8 cellular contexts compared by ENCODE assay signal in the genomic region with DNA sequence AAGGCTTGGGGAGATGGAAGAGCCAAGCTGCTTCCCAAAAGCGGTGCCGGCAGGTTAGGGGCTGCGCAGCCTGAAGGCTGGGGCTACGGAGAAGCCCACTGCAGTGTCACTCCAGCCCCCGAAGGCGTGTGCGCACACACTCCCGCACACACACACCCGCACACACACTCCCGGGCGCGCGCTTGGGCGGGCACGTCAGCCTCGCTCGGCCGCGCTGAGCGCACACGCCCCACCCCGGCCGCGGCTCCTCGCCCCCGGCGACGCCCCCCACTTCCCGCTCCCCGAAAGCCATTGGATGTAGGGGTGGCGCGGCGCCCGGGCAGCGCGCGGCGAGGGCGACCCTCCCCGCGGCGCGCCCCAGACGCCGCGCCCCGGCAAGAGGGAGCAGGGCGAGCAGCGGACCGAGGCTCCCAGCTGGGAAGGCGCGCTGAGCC. TPM values are rescaled to one million over a fixed set of nuclear protein-coding genes. Genes with fewer than 3 reads are reported as not detected.
DNase-seq lines count a peak whose midpoint lies in the region; ATAC-seq and TF ChIP-seq lines count a peak whose summit lies in the region.

A gene with protein sequence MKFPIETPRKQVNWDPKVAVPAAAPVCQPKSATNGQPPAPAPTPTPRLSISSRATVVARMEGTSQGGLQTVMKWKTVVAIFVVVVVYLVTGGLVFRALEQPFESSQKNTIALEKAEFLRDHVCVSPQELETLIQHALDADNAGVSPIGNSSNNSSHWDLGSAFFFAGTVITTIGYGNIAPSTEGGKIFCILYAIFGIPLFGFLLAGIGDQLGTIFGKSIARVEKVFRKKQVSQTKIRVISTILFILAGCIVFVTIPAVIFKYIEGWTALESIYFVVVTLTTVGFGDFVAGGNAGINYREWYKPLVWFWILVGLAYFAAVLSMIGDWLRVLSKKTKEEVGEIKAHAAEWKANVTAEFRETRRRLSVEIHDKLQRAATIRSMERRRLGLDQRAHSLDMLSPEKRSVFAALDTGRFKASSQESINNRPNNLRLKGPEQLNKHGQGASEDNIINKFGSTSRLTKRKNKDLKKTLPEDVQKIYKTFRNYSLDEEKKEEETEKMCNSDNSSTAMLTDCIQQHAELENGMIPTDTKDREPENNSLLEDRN (minus strand): TSS at position 184 of the 434 bp plus-strand sequence. CDS start 471 bp downstream, outside the sequence.

- DNase-seq in NCI-H345 (lab: John Stamatoyannopoulos, UW) (peak; percentile 47), NCI-H345 treated with DMSO at 0.1 percent for 48 hours (lab: John Stamatoyannopoulos, UW; ENCODE audit: unreplicated experiment) (no peak), HFF-Myc (ENCODE audit: extremely low read depth, low read depth) (no peak), SK-N-MC (ENCODE audit: low read depth, low spot score) (no peak), hepatocyte (ENCODE audit: low spot score) (no peak), thoracic aorta (ENCODE audit: low spot score) (no peak), MV-4-11 (lab: John Stamatoyannopoulos, UW) (no peak), AG08396 (ENCODE audit: low spot score) (no peak)

- peaks cover 93% of the 10 kb centered on the region for H3K27me3 ChIP-seq in hepatocyte
- H3K27me3 ChIP-seq in thoracic aorta (replicated peaks; ENCODE audit: insufficient read depth) = peaks cover 10% of the 10 kb centered on the region

- H4K20me1 ChIP-seq in hepatocyte (ENCODE audit: insufficient read depth, poor library complexity, severe bottlenecking) = no peaks in the 10 kb centered on the region

- no peak for TF ChIP-seq CTCF in HFF-Myc (IDR thresholded peaks at IDR 0.05; ENCODE audit: low read depth, low read length, missing control alignments)
- TF ChIP-seq CTCF in hepatocyte (IDR thresholded peaks at IDR 0.05; ENCODE audit: poor library complexity) = no peak
- TF ChIP-seq CTCF in thoracic aorta (IDR thresholded peaks at IDR 0.05) = no peak

- H3K36me3 ChIP-seq in SK-N-MC (ENCODE audit: insufficient read depth, low read length) = no peaks in the 10 kb centered on the region
- no peaks in the 10 kb centered on the region for H3K36me3 ChIP-seq in hepatocyte (replicated peaks; ENCODE audit: insufficient read depth, low read depth)
- H3K36me3 ChIP-seq in thoracic aorta = no peaks in the 10 kb centered on the region

- H3K9me3 ChIP-seq in SK-N-MC (ENCODE audit: low read depth, low read length) = no peaks in the 10 kb centered on the region
- no peaks in the 10 kb centered on the region for H3K9me3 ChIP-seq in hepatocyte (ENCODE audit: low read depth)
- no peaks in the 10 kb centered on the region for H3K9me3 ChIP-seq in thoracic aorta

- WGBS in hepatocyte (ENCODE audit: low lambda C conversion rate, missing lambda C conversion rate) = 0% methylated on average over 9 of the region's 52 CpGs

- no peaks in the 10 kb centered on the region for H3K9me2 ChIP-seq in hepatocyte (replicated peaks; ENCODE audit: insufficient read depth)

- peak within 1 kb of the TSS; percentile 93 for H3K4me2 ChIP-seq in hepatocyte

- H3K27ac ChIP-seq in SK-N-MC (no peak within 1 kb of the TSS), hepatocyte (no peak within 1 kb of the TSS), thoracic aorta (no peak within 1 kb of the TSS)

- no peaks in the 10 kb centered on the region for H3K79me2 ChIP-seq in hepatocyte

- peak within 1 kb of the TSS; percentile 45 for H2AFZ ChIP-seq in hepatocyte

- no peak within 1 kb of the TSS for H3K9ac ChIP-seq in SK-N-MC (ENCODE audit: insufficient read length)

- ATAC-seq in thoracic aorta (ENCODE audit: insufficient number of reproducible peaks, low FRiP score, low read depth) = no peak

- peak within 1 kb of the TSS; percentile 31 for H3K4me3 ChIP-seq in HFF-Myc (replicated peaks; ENCODE audit: low read depth, low read length)
- H3K4me3 ChIP-seq in SK-N-MC = peak within 1 kb of the TSS; percentile 49; the same call in 1 of the 2 replicates
- peak within 1 kb of the TSS; percentile 29 for H3K4me3 ChIP-seq in hepatocyte
- H3K4me3 ChIP-seq in thoracic aorta = peak within 1 kb of the TSS; percentile 42

- peaks cover 10% of the 10 kb centered on the region for H3K4me1 ChIP-seq in hepatocyte (ENCODE audit: insufficient read depth)
- peaks cover 0 to 3% of the 10 kb centered on the region in 2 donors for H3K4me1 ChIP-seq in thoracic aorta (ENCODE audit: control insufficient read depth in 1 of 2, low read depth in 2 of 2)

RNA-seq across cellular contexts. Expression of the gene that starts here (rescaled TPM):
- total RNA-seq in hepatocyte (1.5 and 1.6 TPM in 2 replicates), thoracic aorta (not detected)
- polyA plus RNA-seq in hepatocyte = 0.41 and 1.7 TPM in 2 replicates
